ENCODE assay signal across 28 cellular contexts in the genomic region with DNA sequence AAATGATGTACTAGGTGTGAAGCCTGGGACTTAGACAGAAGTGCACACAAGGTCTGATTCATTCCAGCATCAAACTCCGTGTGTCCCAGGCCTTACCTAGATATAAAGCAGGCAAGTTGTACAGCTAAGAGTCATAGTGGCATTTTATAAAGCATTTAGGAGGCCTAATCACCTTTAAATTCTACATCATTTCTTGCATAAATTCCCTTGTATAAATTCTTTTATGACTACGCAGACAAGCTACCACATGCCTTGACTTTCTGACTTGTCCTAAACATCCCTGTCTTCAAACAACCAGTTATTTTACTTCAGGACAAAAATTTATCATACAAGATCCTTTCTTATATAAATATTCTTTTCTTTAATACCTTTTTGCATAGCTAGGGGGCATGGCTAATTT.
"Had no signal": no experiment of that assay in that cellular context is flagged by ENCODE, and none has a peak within 500 bp of the region (broad histone marks: within the 10 kb centered on the region; RNA-seq: fewer than 3 reads in every experiment).

No MANE protein-coding gene starts in this region.

- H3K36me3 ChIP-seq: ascending aorta, heart left ventricle, stomach, thyroid gland, vagina had no signal

- H3K9me3 ChIP-seq: ascending aorta, heart left ventricle, psoas muscle, stomach, thyroid gland, upper lobe of left lung, vagina had no signal

- H3K9ac ChIP-seq: parathyroid adenoma had no signal

- H2AFZ ChIP-seq: parathyroid adenoma had no signal

- DNase-seq: activated CD4-positive, alpha-beta memory T cell treated with anti-CD3 and anti-CD28 coated beads for 36 hours; activated CD4-positive, alpha-beta T cell treated with anti-CD3 and anti-CD28 coated beads, Interleukin-2, amount 10 ng/mL, durations not matched to agents 24 days and 14 days; activated CD4-positive, CD25-positive, alpha-beta regulatory T cell treated with anti-CD3 and anti-CD28 coated beads, Interleukin-2, amount 50 U/mL, for 72 hours; activated CD8-positive, alpha-beta memory T cell treated with anti-CD3 and anti-CD28 coated beads, Interleukin-2, amount 50 U/mL, for 4 hours; activated gamma-delta T cell; activated naive CD4-positive, alpha-beta T cell treated with anti-CD3 and anti-CD28 coated beads, Interleukin-2, amount 10 ng/mL, durations not matched to agents 7 days and 5 days; activated naive CD8-positive, alpha-beta T cell treated with anti-CD3 and anti-CD28 coated beads, Interleukin-2, amount 10 ng/mL, durations not matched to agents 7 days and 5 days; activated T-cell treated with anti-CD3 and anti-CD28 coated beads, Interleukin-2, amount 50 U/mL, for 1 hour; dermis blood vessel endothelial cell; effector CD4-positive, alpha-beta T cell; erythroblast; foreskin fibroblast; heart left ventricle; left ventricle myocardium superior; midbrain; naive thymus-derived CD8-positive, alpha-beta T cell; nucleus accumbens; psoas muscle; stimulated activated CD4-positive, alpha-beta T cell treated with anti-CD3 and anti-CD28 coated beads, Interleukin-1b, Interleukin-23, amount 100 ng/mL, for 48 hours; stimulated activated naive B cell treated with anti-CD40 and anti-IgM and Interleukin-4, amounts not matched to agents 10 μg/mL and 1 μg/mL and 100 μg/mL, for 72 hours; stomach; T-helper 17 cell; thyroid gland; upper lobe of left lung had no signal

- H3K4me3 ChIP-seq: ascending aorta, heart left ventricle, psoas muscle, smooth muscle cell, stomach, thyroid gland, upper lobe of left lung, vagina had no signal

- H3K4me1 ChIP-seq: ascending aorta, heart left ventricle, parathyroid adenoma, psoas muscle, stomach, thyroid gland, upper lobe of left lung, vagina had no signal

- H3K79me2 ChIP-seq: parathyroid adenoma had no signal

- H3K27me3 ChIP-seq: ascending aorta, thyroid gland, upper lobe of left lung, vagina had no signal

- H3K4me2 ChIP-seq: smooth muscle cell had no signal

- H3K27ac ChIP-seq: ascending aorta, heart left ventricle, parathyroid adenoma, psoas muscle, stomach, thyroid gland, upper lobe of left lung, vagina had no signal

- ATAC-seq: heart left ventricle; left ventricle myocardium superior; naive thymus-derived CD8-positive, alpha-beta T cell; psoas muscle; stimulated activated naive B cell treated with anti-CD40 and anti-IgM and Interleukin-4, amounts not matched to agents 10 μg/mL and 1 μg/mL and 100 μg/mL, for 72 hours; T-helper 17 cell had no signal
